In the genomic region with DNA sequence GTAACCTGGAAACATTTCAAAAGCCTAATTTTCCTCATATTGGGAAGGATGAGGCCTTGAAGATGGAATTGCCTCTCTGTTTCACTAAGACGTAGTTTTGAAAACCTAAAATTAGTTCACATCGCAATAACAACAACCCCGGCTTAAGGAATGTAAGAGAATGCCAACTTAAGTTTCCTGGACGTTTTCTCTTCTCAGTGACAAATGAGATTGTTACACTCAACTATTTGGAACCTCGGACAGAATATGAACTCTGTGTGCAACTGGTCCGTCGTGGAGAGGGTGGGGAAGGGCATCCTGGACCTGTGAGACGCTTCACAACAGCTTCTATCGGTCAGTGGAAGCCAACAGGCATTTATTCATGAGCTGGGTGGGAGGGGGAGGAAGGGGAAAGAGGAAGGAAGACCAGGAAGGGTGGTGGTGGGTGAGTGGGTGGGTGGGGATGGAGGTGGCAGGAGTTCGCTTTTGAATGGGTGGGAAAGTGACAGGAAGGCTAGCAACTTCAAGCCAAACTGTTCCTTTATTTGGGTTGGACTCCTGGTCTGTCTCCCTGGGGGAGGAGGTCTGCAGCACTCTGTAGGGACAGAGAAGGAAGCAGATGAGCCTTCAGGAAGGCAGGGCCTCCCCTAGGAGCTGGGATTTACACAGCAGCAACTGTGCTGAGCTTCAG, we compare ENCODE assay signal across 20 cellular contexts.
DNase-seq lines count a peak whose midpoint lies in the region; ATAC-seq and TF ChIP-seq lines count a peak whose summit lies in the region.
"Had no signal": no experiment of that assay in that cellular context is flagged by ENCODE, and none has a peak within 500 bp of the region (broad histone marks: within the 10 kb centered on the region; RNA-seq: fewer than 3 reads in every experiment).

No MANE protein-coding gene starts in this region.

- TF ChIP-seq EP300 in gastroesophageal sphincter (IDR thresholded peaks at IDR 0.05), result no peak

- DNase-seq in AG20443 (ENCODE audit: low spot score) (peak; percentile 29), ascending aorta (ENCODE audit: low spot score in 2 of 2) (no peak), nephron progenitor cell (no peak), cerebellar cortex (ENCODE audit: low spot score) (no peak), HEK293T (ENCODE audit: extremely low spot score) (no peak), mesenteric fat pad (ENCODE audit: low spot score) (no peak)
- DNase-seq: activated CD4-positive, alpha-beta T cell treated with anti-CD3 and anti-CD28 coated beads, Interleukin-2, amount 50 U/mL, for 48 hours; amygdala; C1 segment of cervical spinal cord; foreskin melanocyte; NCI-H2107; NCI-H524; stimulated activated CD4-positive, alpha-beta T cell treated with anti-CD3 and anti-CD28 coated beads, Interleukin-2, amount 100 ng/mL, for 48 hours; T-cell had no signal

- H3K9me3 ChIP-seq in ascending aorta (no peaks in the 10 kb centered on the region), gastroesophageal sphincter (no peaks in the 10 kb centered on the region)
- H3K9me3 ChIP-seq: upper lobe of left lung had no signal

- no peaks in the 10 kb centered on the region for H3K27me3 Mint-ChIP-seq in nephron progenitor cell (ENCODE audit: low read depth, poor library complexity)
- H3K27me3 Mint-ChIP-seq: T-cell had no signal

- H3K4me3 ChIP-seq in ascending aorta (peak overlapping the region in 1 of 2 donors; percentile 14), gastroesophageal sphincter (no peak overlapping the region)
- H3K4me3 ChIP-seq: skin epidermis, upper lobe of left lung had no signal

- TF ChIP-seq POLR2A in gastroesophageal sphincter (IDR thresholded peaks at IDR 0.05), result no peak

- peaks cover 5% of the 10 kb centered on the region for H3K36me3 Mint-ChIP-seq in nephron progenitor cell (ENCODE audit: low read depth)
- H3K36me3 Mint-ChIP-seq: T-cell had no signal

- ATAC-seq in gastroesophageal sphincter (no peak), GM21723 (IDR thresholded peaks at IDR 0.05; ENCODE audit: unreplicated experiment) (no peak)
- ATAC-seq: T-cell had no signal

- TF ChIP-seq CTCF in ascending aorta (IDR thresholded peaks at IDR 0.05), result no peak
- TF ChIP-seq CTCF in gastroesophageal sphincter (IDR thresholded peaks at IDR 0.05), result no peak
- no peak for TF ChIP-seq CTCF in nephron progenitor cell (IDR thresholded peaks at IDR 0.05)

- CTCF ChIA-PET in HEK293T (lab: Yijun Ruan, JAX), result no interaction called here

- H3K27me3 ChIP-seq in ascending aorta, result no peaks in the 10 kb centered on the region
- no peaks in the 10 kb centered on the region for H3K27me3 ChIP-seq in gastroesophageal sphincter
- H3K27me3 ChIP-seq: upper lobe of left lung had no signal

- peaks cover 7% of the 10 kb centered on the region for H3K4me1 Mint-ChIP-seq in nephron progenitor cell
- H3K4me1 Mint-ChIP-seq: T-cell had no signal

- no peak overlapping the region for H3K4me3 Mint-ChIP-seq in nephron progenitor cell
- H3K4me3 Mint-ChIP-seq: stimulated activated naive CD8-positive, alpha-beta T cell treated with anti-CD3 and anti-CD28 coated beads, Interleukin-15, Interleukin-2, amounts not matched to agents 100 ng/mL and 50 ng/mL, for 24 hours; T-cell had no signal

- POLR2A ChIA-PET in HEK293T (lab: Yijun Ruan, JAX), result no interaction called here

- intact Hi-C loops in ascending aorta (cut with DNase I), result loop anchor here (5.0 to 10.0 kb wide), 5 partner anchors 35 to 332 kb away; partner anchors contain the start of genes IFNK, MOB3B and PLAA

- H3K9me3 Mint-ChIP-seq in nephron progenitor cell, result no peaks in the 10 kb centered on the region
- H3K9me3 Mint-ChIP-seq: stimulated activated naive CD8-positive, alpha-beta T cell treated with anti-CD3 and anti-CD28 coated beads, Interleukin-15, Interleukin-2, amounts not matched to agents 100 ng/mL and 50 ng/mL, for 24 hours; T-cell had no signal

- H3K36me3 ChIP-seq in ascending aorta (no peaks in the 10 kb centered on the region), gastroesophageal sphincter (no peaks in the 10 kb centered on the region)

- peaks cover 0 to 9% of the 10 kb centered on the region in 2 donors for H3K4me1 ChIP-seq in ascending aorta
- H3K4me1 ChIP-seq in gastroesophageal sphincter, result peaks cover 0 to 15% (median 4%) of the 10 kb centered on the region in 3 donors

- WGBS in gastroesophageal sphincter (ENCODE audit: low coverage in 1 of 2), 2 donors, result 23 to 27% methylated on average over 7 to 8 of the region's 10 CpGs

- peak overlapping the region; percentile 58 to 81 for H3K27ac ChIP-seq in ascending aorta
- H3K27ac ChIP-seq in gastroesophageal sphincter, result peak overlapping the region in 3 of 4 donors; percentile 26 to 75 (median 50)
- H3K27ac ChIP-seq: skin epidermis, VCaP had no signal

- peak overlapping the region; percentile 58 for H3K27ac Mint-ChIP-seq in nephron progenitor cell
- H3K27ac Mint-ChIP-seq: stimulated activated naive CD8-positive, alpha-beta T cell treated with anti-CD3 and anti-CD28 coated beads, Interleukin-15, Interleukin-2, amounts not matched to agents 100 ng/mL and 50 ng/mL, for 24 hours; T-cell had no signal

TF ChIP-seq in HEK293T, 16 proteins besides CTCF, POLR2A, EP300 and RAD21:
- TF ChIP-seq SP1 (IDR thresholded peaks at IDR 0.05) (no peak), CTBP1 (IDR thresholded peaks at IDR 0.05; ENCODE audit: borderline replicate concordance) (no peak), ZNF384 (IDR thresholded peaks at IDR 0.05) (no peak), HDGF (IDR thresholded peaks at IDR 0.05; ENCODE audit: borderline replicate concordance) (no peak), BHLHE40 (IDR thresholded peaks at IDR 0.05; ENCODE audit: borderline replicate concordance) (no peak)
